In the genomic region with DNA sequence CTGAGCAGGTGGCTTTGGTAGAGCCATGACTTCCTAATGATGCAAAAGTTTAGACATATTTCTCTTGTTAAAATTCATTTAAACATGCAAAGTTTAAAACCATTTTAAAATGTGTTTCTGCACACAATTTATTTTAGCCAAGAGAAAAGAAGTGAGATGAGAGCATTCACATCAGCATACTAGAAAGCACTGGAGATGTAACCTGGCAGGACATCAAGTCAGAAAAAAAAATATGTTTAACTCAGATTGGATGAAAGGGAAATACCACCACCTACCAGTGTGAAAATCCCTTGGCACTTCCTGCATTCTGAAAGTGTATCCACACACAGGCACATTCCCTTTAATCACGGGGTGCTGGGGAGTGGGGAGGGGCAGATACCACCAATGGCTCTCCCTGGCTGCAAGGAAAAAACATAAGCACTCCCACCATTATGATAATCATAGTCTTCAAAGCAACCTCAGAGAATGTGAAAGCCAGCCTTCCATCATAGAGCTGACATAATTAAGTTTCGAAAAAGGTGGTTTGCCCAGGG, we compare ENCODE assay signal across 32 cellular contexts. TPM values are rescaled to one million over a fixed set of nuclear protein-coding genes. Genes with fewer than 3 reads are reported as not detected.
"Had no signal": no experiment of that assay in that cellular context is flagged by ENCODE, and none has a peak within 500 bp of the region (broad histone marks: within the 10 kb centered on the region; RNA-seq: fewer than 3 reads in every experiment).

No MANE protein-coding gene starts in this region.

- H3K9me3 Mint-ChIP-seq: activated CD4-positive, alpha-beta memory T cell treated with anti-CD3 and anti-CD28 coated beads for 36 hours; activated CD4-positive, alpha-beta T cell treated with anti-CD3 and anti-CD28 coated beads, Interleukin-2, amount 10 ng/mL, durations not matched to agents 24 days and 14 days; activated naive CD4-positive, alpha-beta T cell treated with anti-CD3 and anti-CD28 coated beads, Interleukin-2, amount 10 ng/mL, durations not matched to agents 7 days and 5 days; activated naive CD4-positive, alpha-beta T cell treated with anti-CD3 and anti-CD28 coated beads, Interleukin-2, amount 50 U/mL, for 72 hours; activated naive CD8-positive, alpha-beta T cell treated with anti-CD3 and anti-CD28 coated beads, Interleukin-2, amount 10 ng/mL, durations not matched to agents 7 days and 5 days; central memory CD8-positive, alpha-beta T cell; dendritic cell treated with granulocyte-macrophage colony-stimulating factor and Interleukin-4, amounts not matched to agents 40 ng/mL and 50 ng/mL, for 4 days had no signal

- H3K27me3 ChIP-seq: ascending aorta, colonic mucosa, dorsolateral prefrontal cortex, gastrocnemius medialis had no signal

- H3K9me3 ChIP-seq: ascending aorta, colonic mucosa, gastrocnemius medialis had no signal

- H3K27ac Mint-ChIP-seq: activated CD4-positive, alpha-beta memory T cell treated with anti-CD3 and anti-CD28 coated beads for 36 hours; activated CD4-positive, alpha-beta T cell treated with anti-CD3 and anti-CD28 coated beads for 36 hours; activated CD4-positive, alpha-beta T cell treated with anti-CD3 and anti-CD28 coated beads, Interleukin-2, amount 10 ng/mL, durations not matched to agents 24 days and 14 days; activated CD8-positive, alpha-beta memory T cell treated with anti-CD3 and anti-CD28 coated beads, Interleukin-2, amount 10 ng/mL, durations not matched to agents 7 days and 5 days; activated CD8-positive, alpha-beta T cell treated with anti-CD3 and anti-CD28 coated beads, Interleukin-2, amount 10 ng/mL, durations not matched to agents 7 days and 5 days; activated naive CD4-positive, alpha-beta T cell treated with anti-CD3 and anti-CD28 coated beads, Interleukin-2, amount 10 ng/mL, durations not matched to agents 7 days and 5 days; activated naive CD4-positive, alpha-beta T cell treated with anti-CD3 and anti-CD28 coated beads, Interleukin-2, amount 50 U/mL, for 72 hours; activated naive CD8-positive, alpha-beta T cell treated with anti-CD3 and anti-CD28 coated beads, Interleukin-2, amount 10 ng/mL, durations not matched to agents 7 days and 5 days; dendritic cell treated with granulocyte-macrophage colony-stimulating factor and Interleukin-4, amounts not matched to agents 40 ng/mL and 50 ng/mL, for 4 days; endodermal cell had no signal

- H3K27ac ChIP-seq: ascending aorta, colonic mucosa, foreskin keratinocyte, gastrocnemius medialis, heart left ventricle had no signal

- H3K4me3 Mint-ChIP-seq: activated CD4-positive, alpha-beta memory T cell treated with anti-CD3 and anti-CD28 coated beads for 36 hours; activated CD4-positive, alpha-beta T cell treated with anti-CD3 and anti-CD28 coated beads for 36 hours; activated CD4-positive, alpha-beta T cell treated with anti-CD3 and anti-CD28 coated beads, Interleukin-2, amount 10 ng/mL, durations not matched to agents 24 days and 14 days; activated CD8-positive, alpha-beta memory T cell treated with anti-CD3 and anti-CD28 coated beads, Interleukin-2, amount 10 ng/mL, durations not matched to agents 7 days and 5 days; activated CD8-positive, alpha-beta T cell treated with anti-CD3 and anti-CD28 coated beads, Interleukin-2, amount 10 ng/mL, durations not matched to agents 7 days and 5 days; activated naive CD4-positive, alpha-beta T cell treated with anti-CD3 and anti-CD28 coated beads, Interleukin-2, amount 10 ng/mL, durations not matched to agents 7 days and 5 days; activated naive CD8-positive, alpha-beta T cell treated with anti-CD3 and anti-CD28 coated beads, Interleukin-2, amount 10 ng/mL, durations not matched to agents 7 days and 5 days; brain; central memory CD8-positive, alpha-beta T cell; dendritic cell treated with granulocyte-macrophage colony-stimulating factor and Interleukin-4, amounts not matched to agents 40 ng/mL and 50 ng/mL, for 4 days; endodermal cell had no signal

- H3K36me3 Mint-ChIP-seq: activated CD4-positive, alpha-beta memory T cell treated with anti-CD3 and anti-CD28 coated beads for 36 hours; activated CD8-positive, alpha-beta memory T cell treated with anti-CD3 and anti-CD28 coated beads, Interleukin-2, amount 10 ng/mL, durations not matched to agents 7 days and 5 days; activated naive CD4-positive, alpha-beta T cell treated with anti-CD3 and anti-CD28 coated beads, Interleukin-2, amount 10 ng/mL, durations not matched to agents 7 days and 5 days; activated naive CD4-positive, alpha-beta T cell treated with anti-CD3 and anti-CD28 coated beads, Interleukin-2, amount 50 U/mL, for 72 hours; activated naive CD8-positive, alpha-beta T cell treated with anti-CD3 and anti-CD28 coated beads, Interleukin-2, amount 10 ng/mL, durations not matched to agents 7 days and 5 days had no signal

- H3K27me3 Mint-ChIP-seq: brain had no signal

- DNase-seq: activated CD4-positive, alpha-beta memory T cell treated with anti-CD3 and anti-CD28 coated beads for 36 hours; activated CD4-positive, alpha-beta T cell treated with anti-CD3 and anti-CD28 coated beads for 36 hours; activated CD4-positive, alpha-beta T cell treated with anti-CD3 and anti-CD28 coated beads, Interleukin-2, amount 10 ng/mL, durations not matched to agents 24 days and 14 days; activated CD4-positive, CD25-positive, alpha-beta regulatory T cell; activated CD4-positive, CD25-positive, alpha-beta regulatory T cell treated with anti-CD3 and anti-CD28 coated beads, Interleukin-2, amount 50 U/mL, for 72 hours; activated CD8-positive, alpha-beta memory T cell treated with anti-CD3 and anti-CD28 coated beads, Interleukin-2, amount 10 ng/mL, durations not matched to agents 7 days and 5 days; activated CD8-positive, alpha-beta memory T cell treated with anti-CD3 and anti-CD28 coated beads, Interleukin-2, amount 50 U/mL, for 4 hours; activated CD8-positive, alpha-beta T cell treated with anti-CD3 and anti-CD28 coated beads, Interleukin-2, amount 10 ng/mL, durations not matched to agents 7 days and 5 days; activated gamma-delta T cell; activated naive CD4-positive, alpha-beta T cell; activated naive CD4-positive, alpha-beta T cell treated with anti-CD3 and anti-CD28 coated beads, Interleukin-2, amount 10 ng/mL, durations not matched to agents 7 days and 5 days; activated naive CD8-positive, alpha-beta T cell treated with anti-CD3 and anti-CD28 coated beads, Interleukin-2, amount 10 ng/mL, durations not matched to agents 7 days and 5 days; activated T-cell treated with anti-CD3 and anti-CD28 coated beads, Interleukin-2, amount 50 U/mL, for 1 hour; activated T-cell treated with anti-CD3 and anti-CD28 coated beads, Interleukin-2, amount 50 U/mL, for 48 hours; colonic mucosa; effector memory CD4-positive, alpha-beta T cell; endodermal cell; foreskin keratinocyte; gastrocnemius medialis; glutamatergic neuron; heart left ventricle; T-helper 2 cell had no signal

- ATAC-seq: activated CD4-positive, alpha-beta T cell treated with anti-CD3 and anti-CD28 coated beads for 36 hours; activated CD8-positive, alpha-beta memory T cell treated with anti-CD3 and anti-CD28 coated beads, Interleukin-2, amount 10 ng/mL, durations not matched to agents 7 days and 5 days; activated CD8-positive, alpha-beta T cell treated with anti-CD3 and anti-CD28 coated beads, Interleukin-2, amount 10 ng/mL, durations not matched to agents 7 days and 5 days; activated naive CD4-positive, alpha-beta T cell treated with anti-CD3 and anti-CD28 coated beads, Interleukin-2, amount 50 U/mL, for 72 hours; esophagus mucosa; foreskin keratinocyte; gastrocnemius medialis; heart left ventricle had no signal

- H3K4me1 Mint-ChIP-seq: activated CD4-positive, alpha-beta T cell treated with anti-CD3 and anti-CD28 coated beads for 36 hours; activated CD4-positive, alpha-beta T cell treated with anti-CD3 and anti-CD28 coated beads, Interleukin-2, amount 10 ng/mL, durations not matched to agents 24 days and 14 days; activated CD8-positive, alpha-beta memory T cell treated with anti-CD3 and anti-CD28 coated beads, Interleukin-2, amount 10 ng/mL, durations not matched to agents 7 days and 5 days; activated naive CD4-positive, alpha-beta T cell treated with anti-CD3 and anti-CD28 coated beads, Interleukin-2, amount 10 ng/mL, durations not matched to agents 7 days and 5 days; activated naive CD8-positive, alpha-beta T cell treated with anti-CD3 and anti-CD28 coated beads, Interleukin-2, amount 10 ng/mL, durations not matched to agents 7 days and 5 days; central memory CD8-positive, alpha-beta T cell; endodermal cell had no signal

RNA-seq across cellular contexts. Expression of a gene that starts 25.0 kb away (rescaled TPM):
- total RNA-seq: activated CD4-positive, alpha-beta memory T cell treated with anti-CD3 and anti-CD28 coated beads for 36 hours; activated CD4-positive, alpha-beta T cell treated with anti-CD3 and anti-CD28 coated beads for 36 hours; activated CD4-positive, alpha-beta T cell treated with anti-CD3 and anti-CD28 coated beads, Interleukin-2, amount 10 ng/mL, durations not matched to agents 24 days and 14 days; activated CD8-positive, alpha-beta memory T cell treated with anti-CD3 and anti-CD28 coated beads for 36 hours; activated CD8-positive, alpha-beta memory T cell treated with anti-CD3 and anti-CD28 coated beads, Interleukin-2, amount 10 ng/mL, durations not matched to agents 7 days and 5 days; activated CD8-positive, alpha-beta T cell treated with anti-CD3 and anti-CD28 coated beads, Interleukin-2, amount 10 ng/mL, durations not matched to agents 7 days and 5 days; activated naive CD4-positive, alpha-beta T cell treated with anti-CD3 and anti-CD28 coated beads, Interleukin-2, amount 50 U/mL, for 72 hours; activated naive CD8-positive, alpha-beta T cell treated with anti-CD3 and anti-CD28 coated beads, Interleukin-2, amount 10 ng/mL, durations not matched to agents 7 days and 5 days; chondrocyte; T-helper 1 cell treated with Interleukin-12 subunit alpha and Interleukin-12 subunit beta and Interleukin-4 antibody, amounts not matched to agents 30 ng/mL and 1 ng/mL, for 36 hours had no signal
